Comparison of ENCODE assay signal across 19 cellular contexts in the genomic region with DNA sequence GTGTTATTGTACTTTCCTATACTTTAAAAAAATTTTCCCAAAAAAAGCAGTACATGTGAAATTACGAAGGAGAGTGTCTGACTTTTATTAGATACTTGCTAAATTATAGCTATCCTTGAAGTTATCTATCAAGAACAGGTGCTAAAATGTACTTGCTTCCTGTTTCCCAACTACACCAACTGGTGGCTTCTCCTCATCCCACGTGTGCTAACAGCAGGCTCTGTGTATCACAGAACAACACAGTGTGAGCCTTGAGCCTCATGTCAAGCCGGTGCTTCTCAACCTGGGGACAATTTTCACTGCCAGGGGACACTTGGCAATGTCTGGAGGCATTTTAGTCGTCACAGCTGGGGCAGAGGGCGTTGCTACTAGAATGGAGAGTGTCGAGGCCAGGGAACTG.
"Had no signal": no experiment of that assay in that cellular context is flagged by ENCODE, and none has a peak within 500 bp of the region (broad histone marks: within the 10 kb centered on the region; RNA-seq: fewer than 3 reads in every experiment).

No MANE protein-coding gene starts in this region.

- H3K4me1 ChIP-seq: left ventricle myocardium inferior, lower lobe of right lung, pancreas, tibial artery, upper lobe of right lung had no signal

- H2AFZ ChIP-seq: hepatocyte had no signal

- DNase-seq: cortex of kidney; dorsolateral prefrontal cortex; effector CD8-positive, alpha-beta T cell; foreskin melanocyte; head of caudate nucleus; kidney; left cardiac atrium; left ventricle myocardium inferior; lower lobe of right lung; natural killer cell; occipital lobe; pancreas; right cardiac atrium; stimulated activated CD4-positive, alpha-beta T cell treated with anti-CD3 and anti-CD28 coated beads, Interleukin-4, amount 100 ng/mL, for 1 hour; stimulated activated CD8-positive, alpha-beta memory T cell treated with anti-CD3 and anti-CD28 coated beads, Interleukin-4, amount 100 ng/mL, for 48 hours; tibial artery; upper lobe of right lung had no signal

- H3K9me3 ChIP-seq: left ventricle myocardium inferior, lower lobe of right lung, pancreas, tibial artery, upper lobe of right lung had no signal

- H3K27ac ChIP-seq: dorsolateral prefrontal cortex, hepatocyte, left ventricle myocardium inferior, lower lobe of right lung, pancreas, tibial artery, upper lobe of right lung had no signal

- H3K4me3 ChIP-seq: dorsolateral prefrontal cortex, hepatocyte, left ventricle myocardium inferior, lower lobe of right lung, pancreas, tibial artery, upper lobe of right lung had no signal

- H3K27me3 ChIP-seq: dorsolateral prefrontal cortex, hepatocyte, pancreas, upper lobe of right lung had no signal

- H3K36me3 ChIP-seq: left ventricle myocardium inferior, lower lobe of right lung, pancreas, tibial artery, upper lobe of right lung had no signal

- FAIRE-seq: kidney, pancreas had no signal

- ATAC-seq: left cardiac atrium; lower lobe of right lung; natural killer cell; pancreas; right cardiac atrium; stimulated activated effector memory CD8-positive, alpha-beta T cell treated with anti-CD3 and anti-CD28 coated beads, Interleukin-12 subunit alpha, Interleukin-12 subunit beta, amount 100 ng/mL, for 72 hours; upper lobe of right lung had no signal

- H3K4me2 ChIP-seq: hepatocyte had no signal

- H3K79me2 ChIP-seq: hepatocyte had no signal
